In the genomic region with DNA sequence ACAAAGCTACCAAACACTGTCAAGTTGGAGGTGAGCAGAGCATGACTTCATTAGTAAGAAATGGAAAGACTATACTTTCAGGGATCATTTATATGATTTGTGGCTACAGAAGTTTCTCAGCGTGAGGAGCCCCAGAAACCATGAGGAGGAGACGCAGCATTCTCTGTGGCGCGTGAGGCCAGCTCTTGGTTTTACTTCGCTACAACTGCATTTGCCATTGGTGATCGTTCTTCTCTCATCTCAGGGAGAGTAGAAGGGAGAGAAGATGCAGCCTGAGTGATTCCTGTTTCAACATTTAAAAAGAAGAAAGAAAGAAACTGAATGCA, we compare ENCODE assay signal across 22 cellular contexts.
"Had no signal": no experiment of that assay in that cellular context is flagged by ENCODE, and none has a peak within 500 bp of the region (broad histone marks: within the 10 kb centered on the region; RNA-seq: fewer than 3 reads in every experiment).

No MANE protein-coding gene starts in this region.

- DNase-seq: KBM-7, MV-4-11, NCI-H1048, NCI-H1105, NCI-H1417, NCI-H1436 treated with DMSO at 0.1 percent for 48 hours, NCI-H1694, NCI-H187 treated with DMSO at 0.1 percent for 48 hours, NCI-H2029 treated with DMSO at 0.1 percent for 48 hours, NCI-H2227 treated with DMSO at 0.1 percent for 48 hours, NCI-H524, NCI-H526 treated with DMSO at 0.1 percent for 48 hours, NCI-H748 treated with DMSO at 0.1 percent for 48 hours, Right ventricle myocardium superior, RPMI8226, SIG-M5 had no signal

- FAIRE-seq: HTR-8/SVneo, RCC 7860 had no signal

- H3K27me3 ChIP-seq: SJSA1 had no signal

- H3K4me1 Mint-ChIP-seq: IgD-negative memory B cell had no signal

- H3K36me3 ChIP-seq: SJSA1 had no signal

- H3K27ac Mint-ChIP-seq: IgD-negative memory B cell had no signal

- H3K27ac ChIP-seq: HL-60, SJSA1, SK-N-MC had no signal

- H3K9me3 ChIP-seq: SJSA1 had no signal

- H3K4me3 Mint-ChIP-seq: IgD-negative memory B cell had no signal

- H3K4me1 ChIP-seq: SJSA1 had no signal

- H3K4me3 ChIP-seq: SJSA1, SK-N-MC had no signal
